20 cellular contexts compared by ENCODE assay signal in genomic region chr9:12853021-12853420, GRCh38.
DNase-seq lines count a peak whose midpoint lies in the region; ATAC-seq, FAIRE-seq and TF ChIP-seq lines count a peak whose summit lies in the region.
"Had no signal": no experiment of that assay in that cellular context is flagged by ENCODE, and none has a peak within 500 bp of the region (broad histone marks: within the 10 kb centered on the region; RNA-seq: fewer than 3 reads in every experiment).

No MANE protein-coding gene starts in this region.

- H3K4me2 ChIP-seq in GM23338: no peak overlapping the region
- H3K4me2 ChIP-seq: PC-9 had no signal

- no peaks in the 10 kb centered on the region for H4K20me1 ChIP-seq in GM23338 (replicated peaks; ENCODE audit: insufficient read depth)

- ATAC-seq in GM23338: no peak
- ATAC-seq: K562 had no signal

- FAIRE-seq in RCC 7860 (lab: Jason Lieb, UNC): peak; percentile 92
- FAIRE-seq: K562 had no signal

- H3K36me3 Mint-ChIP-seq in GM23338 (ENCODE audit: low read depth): no peaks in the 10 kb centered on the region
- H3K36me3 Mint-ChIP-seq in nephron progenitor cell (ENCODE audit: low read depth): no peaks in the 10 kb centered on the region

- H3K9me3 Mint-ChIP-seq in GM23338 (no peaks in the 10 kb centered on the region), nephron progenitor cell (no peaks in the 10 kb centered on the region)

- H3F3A ChIP-seq in GM23338 (replicated peaks; ENCODE audit: low read depth): no peaks in the 10 kb centered on the region

- H3K27me3 ChIP-seq in GM23338 (ENCODE audit: insufficient read depth) (no peaks in the 10 kb centered on the region), spleen (replicated peaks in 1 of 7) (no peaks in the 10 kb centered on the region)

- H3K27me3 Mint-ChIP-seq in GM23338 (ENCODE audit: insufficient read depth, low read depth, poor library complexity) (no peaks in the 10 kb centered on the region), nephron progenitor cell (ENCODE audit: low read depth, poor library complexity) (peaks cover 3% of the 10 kb centered on the region)
- H3K27me3 Mint-ChIP-seq: B cell had no signal

- H3K4me1 Mint-ChIP-seq in GM23338 (peaks cover 11% of the 10 kb centered on the region), nephron progenitor cell (peaks cover 50% of the 10 kb centered on the region)
- H3K4me1 Mint-ChIP-seq: B cell had no signal

- no peak for TF ChIP-seq POLR2A in spleen (IDR thresholded peaks at IDR 0.05)

- TF ChIP-seq CTCF in GM23338 (conservative IDR thresholded peaks at IDR 0.05; ENCODE audit: low read depth in 2 of 2): no peak
- TF ChIP-seq CTCF in foreskin fibroblast (IDR thresholded peaks at IDR 0.05; ENCODE audit: low read depth, low read length): no peak
- TF ChIP-seq CTCF in nephron progenitor cell (IDR thresholded peaks at IDR 0.05): no peak
- TF ChIP-seq CTCF in spleen (IDR thresholded peaks at IDR 0.05 in 8 of 11, conservative IDR thresholded peaks at IDR 0.05 in 3 of 11): no peak

- H3K36me3 ChIP-seq in GM23338 (ENCODE audit: insufficient read depth) (no peaks in the 10 kb centered on the region), spleen (no peaks in the 10 kb centered on the region)

- no peak overlapping the region for H3K27ac ChIP-seq in GM23338 (ENCODE audit: low read depth)
- no peak overlapping the region for H3K27ac ChIP-seq in spleen
- H3K27ac ChIP-seq: PC-9 had no signal

- no peak overlapping the region for H3K4me3 ChIP-seq in GM23338
- no peak overlapping the region for H3K4me3 ChIP-seq in foreskin fibroblast (ENCODE audit: low read depth in 1 of 2, low read length in 2 of 2)
- no peak overlapping the region for H3K4me3 ChIP-seq in spleen
- H3K4me3 ChIP-seq: K562, PC-9 had no signal

- DNase-seq in GM23338 (ENCODE audit: low spot score) (no peak), RCC 7860 (ENCODE audit: low spot score) (peak; percentile 93), foreskin fibroblast (peak; percentile 23 to 29), nephron progenitor cell (no peak), GOT3 (lab: John Stamatoyannopoulos, UW) (no peak), spleen (no peak), HK-2 (ENCODE audit: unreplicated experiment) (no peak), ACHN (no peak)
- DNase-seq: DMS 273 treated with DMSO at 0.1 percent for 48 hours, DND-41, GDM1, H7, MV-4-11, NCI-H1417, NCI-H187 treated with DMSO at 0.1 percent for 48 hours, NCI-H226, NCI-H524 treated with DMSO at 0.1 percent for 48 hours, PC-9 had no signal

- no peak overlapping the region for H3K4me3 Mint-ChIP-seq in GM23338
- no peak overlapping the region for H3K4me3 Mint-ChIP-seq in nephron progenitor cell
- H3K4me3 Mint-ChIP-seq: B cell had no signal

- H3K4me1 ChIP-seq in GM23338 (ENCODE audit: insufficient read depth) (peaks cover 4% of the 10 kb centered on the region; the same call in 1 of the 2 replicates), spleen (no peaks in the 10 kb centered on the region)

- H3K9me3 ChIP-seq in spleen: peaks cover 0 to 2% (median 0%) of the 10 kb centered on the region in 8 donors

- intact Hi-C loops in spleen (cut with DNase I; ENCODE audit: low total_unique reads): no loop called here

- WGBS in spleen, 5 donors: 74 to 85% (median 83%) methylated on average over 4 of the region's 4 CpGs

- H3K79me2 ChIP-seq in GM23338 (replicated peaks; ENCODE audit: insufficient read depth): no peaks in the 10 kb centered on the region

- H2AFZ ChIP-seq in GM23338: peak overlapping the region; percentile 16; the same call in 1 of the 2 replicates
- H2AFZ ChIP-seq: PC-9 had no signal

- H3K27ac Mint-ChIP-seq in GM23338: no peak overlapping the region
- peak overlapping the region; percentile 91 for H3K27ac Mint-ChIP-seq in nephron progenitor cell
- H3K27ac Mint-ChIP-seq: B cell had no signal

- H3K9me2 ChIP-seq in GM23338 (ENCODE audit: insufficient read depth): no peaks in the 10 kb centered on the region

- in situ Hi-C loops in ACHN (cut with HindIII; ENCODE audit: low pct_ligation_motif_present, low pct_unique_long_range_greater_than_20kb, low sequenced_read_pairs): no loop called here

TF ChIP-seq in GM23338, 12 proteins besides CTCF, POLR2A, EP300 and RAD21:
- TF ChIP-seq EZH2phosphoT487 (IDR thresholded peaks at IDR 0.05; ENCODE audit: unreplicated experiment): no peak
- TF ChIP-seq JUNB (IDR thresholded peaks at IDR 0.05; ENCODE audit: unreplicated experiment): no peak
- TF ChIP-seq ZNF462 (CRISPR knock-in tag; IDR thresholded peaks at IDR 0.05): no peak
- no peak for TF ChIP-seq NANOG (IDR thresholded peaks at IDR 0.05; ENCODE audit: borderline replicate concordance)
- TF ChIP-seq ZNF331 (CRISPR knock-in tag; IDR thresholded peaks at IDR 0.05; ENCODE audit: low read depth): no peak
- no peak for TF ChIP-seq ZNF114 (CRISPR knock-in tag; IDR thresholded peaks at IDR 0.05)
- no peak for TF ChIP-seq POLR2AphosphoS5 (IDR thresholded peaks at IDR 0.05; ENCODE audit: low read depth)
- no peak for TF ChIP-seq EZH2 (IDR thresholded peaks at IDR 0.05; ENCODE audit: low read depth, unreplicated experiment)
- no peak for TF ChIP-seq STAT1 (IDR thresholded peaks at IDR 0.05; ENCODE audit: unreplicated experiment)
TF ChIP-seq in GM23338: peak in this region for 0.

Comparison
In these comparisons a context has a peak if more than half of its experiments do, and no peak if none do; other contexts are left out.
1. DNase-seq: peak in RCC 7860 (single experiment) and foreskin fibroblast (2 of 2); none in GM23338 (single experiment), nephron progenitor cell (single experiment), GOT3 (single experiment), spleen (single experiment), HK-2 (single experiment) and ACHN (single experiment).